31 cellular contexts compared by ENCODE assay signal in the genomic region with DNA sequence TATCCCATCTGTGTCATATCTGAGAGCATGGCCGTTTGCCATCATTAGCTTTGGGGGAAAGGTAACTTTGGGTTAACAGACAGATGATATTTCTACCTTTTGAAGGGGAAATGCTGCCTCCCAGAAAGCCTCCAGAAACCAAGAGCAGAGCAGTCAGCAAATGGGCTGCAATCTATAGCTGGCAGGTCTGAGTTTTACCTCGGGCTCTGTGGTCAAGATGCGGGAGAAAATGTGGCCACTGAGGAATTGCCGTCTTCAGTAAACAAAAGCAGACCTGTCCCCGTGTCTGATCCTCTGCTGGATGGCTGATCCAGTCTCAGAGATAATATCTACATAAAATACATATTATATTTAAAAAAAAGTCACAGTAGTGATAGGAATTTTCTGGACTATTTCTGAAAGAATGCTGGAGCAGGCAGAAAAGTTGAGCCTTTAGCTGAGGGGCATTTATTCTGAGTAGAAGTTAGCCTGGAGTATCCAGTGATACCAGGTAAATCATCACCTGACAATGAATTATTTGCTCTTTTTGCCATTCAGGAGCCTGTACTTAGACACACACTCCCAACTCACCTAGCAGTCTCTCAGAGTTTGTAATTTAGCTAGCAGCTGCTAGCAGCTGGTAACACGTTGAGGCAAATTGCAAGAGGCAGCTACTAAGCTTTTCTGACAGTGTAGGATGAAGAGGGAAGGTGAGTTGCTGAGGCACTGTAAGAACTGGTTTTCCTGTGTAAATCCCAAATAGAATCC.
"Had no signal": no experiment of that assay in that cellular context is flagged by ENCODE, and none has a peak within 500 bp of the region (broad histone marks: within the 10 kb centered on the region; RNA-seq: fewer than 3 reads in every experiment).

No MANE protein-coding gene starts in this region.

- H3K27ac ChIP-seq: brain microvascular endothelial cell, cardiac muscle cell, PC-9, RWPE1 had no signal

- H3K36me3 Mint-ChIP-seq: activated CD8-positive, alpha-beta memory T cell treated with anti-CD3 and anti-CD28 coated beads, Interleukin-2, amount 10 ng/mL, durations not matched to agents 7 days and 5 days; activated naive CD4-positive, alpha-beta T cell treated with anti-CD3 and anti-CD28 coated beads, Interleukin-2, amount 10 ng/mL, durations not matched to agents 7 days and 5 days; activated naive CD8-positive, alpha-beta T cell had no signal

- FAIRE-seq: RCC 7860, TTC549 had no signal

- DNase-seq: activated CD4-positive, alpha-beta memory T cell treated with anti-CD3 and anti-CD28 coated beads, Interleukin-2, amount 10 ng/mL, durations not matched to agents 7 days and 5 days; activated CD4-positive, alpha-beta T cell treated with anti-CD3 and anti-CD28 coated beads for 36 hours; activated CD8-positive, alpha-beta memory T cell treated with anti-CD3 and anti-CD28 coated beads for 24 hours; activated CD8-positive, alpha-beta memory T cell treated with anti-CD3 and anti-CD28 coated beads, Interleukin-2, amount 10 ng/mL, durations not matched to agents 7 days and 5 days; activated CD8-positive, alpha-beta memory T cell treated with anti-CD3 and anti-CD28 coated beads, Interleukin-2, amount 50 U/mL, for 48 hours; activated effector memory CD4-positive, alpha-beta T cell treated with Interleukin-2 at 50 U/mL for 16 hours; activated naive CD4-positive, alpha-beta T cell treated with anti-CD3 and anti-CD28 coated beads, Interleukin-2, amount 10 ng/mL, durations not matched to agents 7 days and 5 days; activated T-cell treated with anti-CD3 and anti-CD28 coated beads, Interleukin-2, amount 50 U/mL, for 48 hours; amniotic stem cell; aorta; brain microvascular endothelial cell; NCI-H1092 treated with DMSO at 0.1 percent for 48 hours; NCI-H146; NCI-H187; NCI-H2029 treated with DMSO at 0.1 percent for 48 hours; NCI-H2107; NCI-H510A; NCI-H526; NCI-H82; PC-9; SIG-M5 had no signal

- ATAC-seq: activated CD4-positive, alpha-beta T cell treated with anti-CD3 and anti-CD28 coated beads for 36 hours; activated CD4-positive, CD25-positive, alpha-beta regulatory T cell treated with anti-CD3 and anti-CD28 coated beads, Interleukin-2, amount 50 U/mL, for 24 hours; activated CD8-positive, alpha-beta memory T cell treated with anti-CD3 and anti-CD28 coated beads, Interleukin-2, amount 10 ng/mL, durations not matched to agents 7 days and 5 days; Right ventricle myocardium inferior had no signal

- H3K9me3 Mint-ChIP-seq: central memory CD8-positive, alpha-beta T cell; T-helper 2 cell treated with Interferon-gamma antibody and Interleukin-4, amounts not matched to agents 5 μg/mL and 100 μg/mL, for 36 hours had no signal

- H3K36me3 ChIP-seq: brain microvascular endothelial cell, cardiac muscle cell had no signal

- H3K27me3 ChIP-seq: brain microvascular endothelial cell, cardiac muscle cell had no signal

- H3K4me2 ChIP-seq: PC-9 had no signal

- H3K4me3 ChIP-seq: cardiac muscle cell, PC-9 had no signal

- H3K27ac Mint-ChIP-seq: activated CD4-positive, alpha-beta memory T cell treated with anti-CD3 and anti-CD28 coated beads, Interleukin-2, amount 10 ng/mL, durations not matched to agents 7 days and 5 days; activated CD4-positive, alpha-beta T cell treated with anti-CD3 and anti-CD28 coated beads for 36 hours; activated CD8-positive, alpha-beta memory T cell treated with anti-CD3 and anti-CD28 coated beads, Interleukin-2, amount 10 ng/mL, durations not matched to agents 7 days and 5 days; activated naive CD4-positive, alpha-beta T cell treated with anti-CD3 and anti-CD28 coated beads, Interleukin-2, amount 10 ng/mL, durations not matched to agents 7 days and 5 days; activated naive CD8-positive, alpha-beta T cell; T-helper 1 cell treated with Interleukin-12 subunit alpha and Interleukin-12 subunit beta and Interleukin-4 antibody, amounts not matched to agents 30 μg/mL and 1 μg/mL, for 36 hours; T-helper 2 cell treated with Interferon-gamma antibody and Interleukin-4, amounts not matched to agents 5 μg/mL and 100 μg/mL, for 36 hours had no signal

- H3K4me1 Mint-ChIP-seq: activated CD4-positive, alpha-beta memory T cell treated with anti-CD3 and anti-CD28 coated beads, Interleukin-2, amount 10 ng/mL, durations not matched to agents 7 days and 5 days; activated CD4-positive, alpha-beta T cell treated with anti-CD3 and anti-CD28 coated beads for 36 hours; activated CD8-positive, alpha-beta memory T cell treated with anti-CD3 and anti-CD28 coated beads, Interleukin-2, amount 10 ng/mL, durations not matched to agents 7 days and 5 days; activated naive CD4-positive, alpha-beta T cell treated with anti-CD3 and anti-CD28 coated beads, Interleukin-2, amount 10 ng/mL, durations not matched to agents 7 days and 5 days; central memory CD8-positive, alpha-beta T cell had no signal

- H3K4me3 Mint-ChIP-seq: activated CD4-positive, alpha-beta memory T cell treated with anti-CD3 and anti-CD28 coated beads, Interleukin-2, amount 10 ng/mL, durations not matched to agents 7 days and 5 days; activated CD4-positive, alpha-beta T cell treated with anti-CD3 and anti-CD28 coated beads for 36 hours; activated CD8-positive, alpha-beta memory T cell treated with anti-CD3 and anti-CD28 coated beads, Interleukin-2, amount 10 ng/mL, durations not matched to agents 7 days and 5 days; activated naive CD4-positive, alpha-beta T cell treated with anti-CD3 and anti-CD28 coated beads, Interleukin-2, amount 10 ng/mL, durations not matched to agents 7 days and 5 days; activated naive CD8-positive, alpha-beta T cell; central memory CD8-positive, alpha-beta T cell; T-helper 1 cell treated with Interleukin-12 subunit alpha and Interleukin-12 subunit beta and Interleukin-4 antibody, amounts not matched to agents 30 μg/mL and 1 μg/mL, for 36 hours; T-helper 2 cell treated with Interferon-gamma antibody and Interleukin-4, amounts not matched to agents 5 μg/mL and 100 μg/mL, for 36 hours had no signal

- H3K27me3 Mint-ChIP-seq: activated CD4-positive, alpha-beta memory T cell treated with anti-CD3 and anti-CD28 coated beads, Interleukin-2, amount 10 ng/mL, durations not matched to agents 7 days and 5 days; activated CD4-positive, alpha-beta T cell treated with anti-CD3 and anti-CD28 coated beads for 36 hours; activated CD8-positive, alpha-beta memory T cell treated with anti-CD3 and anti-CD28 coated beads, Interleukin-2, amount 10 ng/mL, durations not matched to agents 7 days and 5 days; activated naive CD4-positive, alpha-beta T cell treated with anti-CD3 and anti-CD28 coated beads, Interleukin-2, amount 10 ng/mL, durations not matched to agents 7 days and 5 days; activated naive CD8-positive, alpha-beta T cell; central memory CD8-positive, alpha-beta T cell had no signal

- H2AFZ ChIP-seq: PC-9 had no signal
